ENCODE assay signal across 24 cellular contexts in the genomic region with DNA sequence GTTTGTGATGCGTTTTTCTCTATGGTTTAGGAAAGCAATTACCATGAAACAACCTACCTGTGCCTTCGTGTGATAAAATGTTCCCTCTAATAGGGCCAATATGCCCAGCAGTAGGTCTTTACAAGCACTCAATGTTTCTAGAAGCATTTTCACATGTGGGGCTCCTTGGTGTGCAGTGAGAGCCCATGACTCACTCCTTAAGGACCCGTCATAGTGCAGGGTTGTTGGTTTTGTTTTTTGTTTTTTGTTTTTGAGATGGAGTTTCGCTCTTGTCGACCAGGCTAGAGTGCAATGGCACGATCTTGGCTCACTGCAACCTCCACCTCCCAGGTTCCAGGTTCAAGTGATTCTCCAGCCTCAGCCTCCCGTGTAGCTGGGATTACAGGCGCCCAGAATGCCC. TPM values are rescaled to one million over a fixed set of nuclear protein-coding genes. Genes with fewer than 3 reads are reported as not detected.
"Had no signal": no experiment of that assay in that cellular context is flagged by ENCODE, and none has a peak within 500 bp of the region (broad histone marks: within the 10 kb centered on the region; RNA-seq: fewer than 3 reads in every experiment).

No MANE protein-coding gene starts in this region.

- H3K4me1 Mint-ChIP-seq: endodermal cell, memory B cell had no signal

- H3K9me3 ChIP-seq: esophagus squamous epithelium, gastrocnemius medialis, heart right ventricle, left lung had no signal

- H3K9me3 Mint-ChIP-seq: dendritic cell treated with granulocyte-macrophage colony-stimulating factor and Interleukin-4, amounts not matched to agents 40 ng/mL and 50 ng/mL, for 4 days; effector memory CD8-positive, alpha-beta T cell; endodermal cell; memory B cell had no signal

- H3K36me3 Mint-ChIP-seq: memory B cell had no signal

- H3K27ac Mint-ChIP-seq: dendritic cell treated with granulocyte-macrophage colony-stimulating factor and Interleukin-4, amounts not matched to agents 40 ng/mL and 50 ng/mL, for 4 days; effector memory CD8-positive, alpha-beta T cell; endodermal cell; memory B cell had no signal

- DNase-seq: cortex of kidney; effector CD8-positive, alpha-beta T cell; effector memory CD8-positive, alpha-beta T cell; endodermal cell; erythroblast; esophagus squamous epithelium; foreskin melanocyte; gastrocnemius medialis; glutamatergic neuron; head of caudate nucleus; heart right ventricle; hippocampal formation; left cardiac atrium; left lung; left ventricle myocardium superior; mammary epithelial cell; mesendoderm; midbrain had no signal

- H3K4me3 Mint-ChIP-seq: dendritic cell treated with granulocyte-macrophage colony-stimulating factor and Interleukin-4, amounts not matched to agents 40 ng/mL and 50 ng/mL, for 4 days; effector memory CD8-positive, alpha-beta T cell; endodermal cell; memory B cell had no signal

- H3K4me3 ChIP-seq: esophagus squamous epithelium, gastrocnemius medialis, heart right ventricle, left lung, lung had no signal

- ATAC-seq: effector memory CD8-positive, alpha-beta T cell; esophagus mucosa; gastrocnemius medialis; heart right ventricle; left cardiac atrium; left lung; left ventricle myocardium superior had no signal

- H3K27ac ChIP-seq: epithelial cell of prostate, esophagus squamous epithelium, gastrocnemius medialis, heart right ventricle, left lung had no signal

- H3K36me3 ChIP-seq: esophagus squamous epithelium, gastrocnemius medialis, heart right ventricle, left lung had no signal

RNA-seq across cellular contexts. Expression of a gene that starts 59.7 kb away (rescaled TPM):
- total RNA-seq: glomerular endothelial cell, mammary epithelial cell had no signal
